In genomic region chr6:154565331-154565730, GRCh38 we compare ENCODE assay signal across 34 cellular contexts.
"Had no signal": no experiment of that assay in that cellular context is flagged by ENCODE, and none has a peak within 500 bp of the region (broad histone marks: within the 10 kb centered on the region; RNA-seq: fewer than 3 reads in every experiment).

No MANE protein-coding gene starts in this region.

- H3K27ac ChIP-seq: KMS-11 had no signal

- H3K27me3 ChIP-seq: MG63 had no signal

- H3K4me3 ChIP-seq: MG63 had no signal

- H3K36me3 ChIP-seq: MG63 had no signal

- H3K4me2 ChIP-seq: KMS-11 had no signal

- DNase-seq: Karpas-422, Kasumi-1, MG63, MM.1S, MV-4-11, NCI-H1048, NCI-H1092, NCI-H1092 treated with DMSO at 0.1 percent for 48 hours, NCI-H1105, NCI-H1105 treated with DMSO at 0.1 percent for 48 hours, NCI-H1417, NCI-H1417 treated with DMSO at 0.1 percent for 48 hours, NCI-H1436, NCI-H1436 treated with DMSO at 0.1 percent for 48 hours, NCI-H146, NCI-H1694, NCI-H1694 treated with DMSO at 0.1 percent for 48 hours, NCI-H187, NCI-H187 treated with DMSO at 0.1 percent for 48 hours, NCI-H1930, NCI-H2029 treated with DMSO at 0.1 percent for 48 hours, NCI-H2081, NCI-H2081 treated with DMSO at 0.1 percent for 48 hours, NCI-H2107, NCI-H2171, NCI-H2171 treated with DMSO at 0.1 percent for 48 hours, NCI-H2227 treated with DMSO at 0.1 percent for 48 hours, NCI-H226, NCI-H345, NCI-H446, NCI-H446 treated with DMSO at 0.1 percent for 48 hours, NCI-H510A, NCI-H510A treated with DMSO at 0.1 percent for 48 hours had no signal

- H3K9ac ChIP-seq: KMS-11 had no signal

- H3K9me3 ChIP-seq: MG63 had no signal
